ENCODE assay signal across 8 cellular contexts in genomic region chr17:49227436-49228261, GRCh38. TPM values are rescaled to one million over a fixed set of nuclear protein-coding genes. Genes with fewer than 3 reads are reported as not detected.
DNase-seq lines count a peak whose midpoint lies in the region; ATAC-seq, FAIRE-seq and TF ChIP-seq lines count a peak whose summit lies in the region.

No MANE protein-coding gene starts in this region.

- H3K36me3 Mint-ChIP-seq in central memory CD8-positive, alpha-beta T cell (ENCODE audit: insufficient read depth), result peaks cover 18% of the 10 kb centered on the region

- intact Hi-C loops in left lung (cut with DNase I), result no loop called here

- H3K27me3 Mint-ChIP-seq in central memory CD8-positive, alpha-beta T cell, result no peaks in the 10 kb centered on the region

- no peaks in the 10 kb centered on the region for H3K9me3 ChIP-seq in left lung

- H3K4me1 Mint-ChIP-seq in central memory CD8-positive, alpha-beta T cell, result peaks cover 61% of the 10 kb centered on the region

- DNase-seq in AG08395 (ENCODE audit: low spot score) (peak; percentile 75), GM19239 (ENCODE audit: insufficient read length, low spot score) (peak; percentile 79), NCI-H2227 (lab: John Stamatoyannopoulos, UW; ENCODE audit: unreplicated experiment) (peak; percentile 73), left lung (peak; percentile 74 to 91)
- DNase-seq in activated CD4-positive, CD25-positive, alpha-beta regulatory T cell treated with anti-CD3 and anti-CD28 coated beads, Interleukin-2, amount 50 U/mL, for 72 hours, result peak; percentile 74
- DNase-seq in central memory CD8-positive, alpha-beta T cell (ENCODE audit: low spot score in 2 of 2), result peak; percentile 60 to 67
- peak; percentile 72 to 76 for DNase-seq in stimulated activated CD4-positive, alpha-beta T cell treated with anti-CD3 and anti-CD28 coated beads, Interleukin-4, amount 100 ng/mL, for 4 hours

- peaks cover 9 to 50% of the 10 kb centered on the region in 2 donors for H3K4me1 ChIP-seq in left lung

- peak; percentile 94 for FAIRE-seq in GM19239 (lab: Jason Lieb, UNC)

- no peak overlapping the region for H3K27ac ChIP-seq in left lung

- H3K36me3 ChIP-seq in left lung, result no peaks in the 10 kb centered on the region

- H3K9me3 Mint-ChIP-seq in central memory CD8-positive, alpha-beta T cell, result no peaks in the 10 kb centered on the region

- H3K27me3 ChIP-seq in left lung, result peaks cover 37 to 83% of the 10 kb centered on the region in 2 donors

- no peak overlapping the region for H3K4me3 Mint-ChIP-seq in central memory CD8-positive, alpha-beta T cell

- peak; percentile 61 to 87 for TF ChIP-seq CTCF in left lung (IDR thresholded peaks at IDR 0.05)

- H3K4me3 ChIP-seq in left lung, result no peak overlapping the region

- no peak for ATAC-seq in central memory CD8-positive, alpha-beta T cell (replicated peaks; ENCODE audit: extremely low read depth, poor library complexity, severe bottlenecking)
- ATAC-seq in left lung (peak; percentile 61), HG03196 (IDR thresholded peaks at IDR 0.05; ENCODE audit: unreplicated experiment) (no peak)

- peak overlapping the region; percentile 50 for H3K27ac Mint-ChIP-seq in central memory CD8-positive, alpha-beta T cell (ENCODE audit: low read depth)

RNA-seq across cellular contexts. Expression of gene PHOSPHO1, which starts 2.9 kb away (rescaled TPM):
- 1 to 10 TPM; 1.0 to 2.0 TPM for total RNA-seq in left lung

RNA-seq across cellular contexts. Expression of gene ABI3, which starts 17.1 kb away (rescaled TPM):
- 10 to 100 TPM; 10.8 to 23.8 TPM for total RNA-seq in left lung

RNA-seq across cellular contexts. Expression of gene GNGT2, which starts 17.3 kb away (rescaled TPM):
- total RNA-seq in left lung, result 1 to 10 TPM; 3.6 to 4.8 TPM
